11 cellular contexts compared by ENCODE assay signal in genomic region chrX:153828723-153829548, GRCh38. TPM values are rescaled to one million over a fixed set of nuclear protein-coding genes. Genes with fewer than 3 reads are reported as not detected.
DNase-seq lines count a peak whose midpoint lies in the region; ATAC-seq and TF ChIP-seq lines count a peak whose summit lies in the region.
"Had no signal": no experiment of that assay in that cellular context is flagged by ENCODE, and none has a peak within 500 bp of the region (broad histone marks: within the 10 kb centered on the region; RNA-seq: fewer than 3 reads in every experiment).

No MANE protein-coding gene starts in this region.

- no peak overlapping the region for H2BK120ac ChIP-seq in IMR-90 (ENCODE audit: low read depth, low read length)

- no peak for TF ChIP-seq EP300 in gastroesophageal sphincter (IDR thresholded peaks at IDR 0.05)

- H3K18ac ChIP-seq in IMR-90 (ENCODE audit: low read depth, low read length), result no peak overlapping the region

- no peak overlapping the region for H3K27ac ChIP-seq in CD8-positive, alpha-beta T cell (ENCODE audit: low read depth, low read length)
- no peak overlapping the region for H3K27ac ChIP-seq in IMR-90 (ENCODE audit: insufficient read depth, low read length)
- H3K27ac ChIP-seq in gastroesophageal sphincter, result peak overlapping the region; percentile 37 to 82 (median 68)
- H3K27ac ChIP-seq: epithelial cell of prostate had no signal

- H2BK15ac ChIP-seq in IMR-90 (ENCODE audit: low read depth, low read length), result no peak overlapping the region

- peak overlapping the region; percentile 55 for H3K27ac Mint-ChIP-seq in CD8-positive, alpha-beta T cell
- H3K27ac Mint-ChIP-seq in progenitor cell of endocrine pancreas, result no peak overlapping the region
- H3K27ac Mint-ChIP-seq: activated CD4-positive, alpha-beta T cell treated with anti-CD3 and anti-CD28 coated beads, Interleukin-2, amount 10 ng/mL, durations not matched to agents 24 days and 14 days had no signal

- peaks cover 19% of the 10 kb centered on the region for H3K4me1 Mint-ChIP-seq in CD8-positive, alpha-beta T cell (ENCODE audit: low read depth)
- no peaks in the 10 kb centered on the region for H3K4me1 Mint-ChIP-seq in progenitor cell of endocrine pancreas (ENCODE audit: low read depth)

- H3K9me3 Mint-ChIP-seq in CD8-positive, alpha-beta T cell, result no peaks in the 10 kb centered on the region
- peaks cover 3% of the 10 kb centered on the region for H3K9me3 Mint-ChIP-seq in progenitor cell of endocrine pancreas (ENCODE audit: low read depth)
- H3K9me3 Mint-ChIP-seq: activated CD4-positive, alpha-beta T cell treated with anti-CD3 and anti-CD28 coated beads, Interleukin-2, amount 10 ng/mL, durations not matched to agents 24 days and 14 days had no signal

- TF ChIP-seq CTCF in CD8-positive, alpha-beta T cell (IDR thresholded peaks at IDR 0.05), result no peak
- TF ChIP-seq CTCF in IMR-90 (conservative IDR thresholded peaks at IDR 0.05; ENCODE audit: low read depth, low read length), result no peak
- TF ChIP-seq CTCF in gastroesophageal sphincter (IDR thresholded peaks at IDR 0.05), result no peak
- TF ChIP-seq CTCF in progenitor cell of endocrine pancreas (IDR thresholded peaks at IDR 0.05; ENCODE audit: unreplicated experiment), result no peak

- H3K9ac ChIP-seq in IMR-90 (ENCODE audit: low read depth, low read length), result no peak overlapping the region

- H2BK20ac ChIP-seq in IMR-90 (ENCODE audit: low read depth, low read length), result no peak overlapping the region

- TF ChIP-seq POLR2A in IMR-90 (IDR thresholded peaks at IDR 0.05; ENCODE audit: low read depth, low read length), result no peak
- no peak for TF ChIP-seq POLR2A in gastroesophageal sphincter (IDR thresholded peaks at IDR 0.05)

- peak overlapping the region; percentile 71 for H3K4me3 Mint-ChIP-seq in CD8-positive, alpha-beta T cell
- H3K4me3 Mint-ChIP-seq in progenitor cell of endocrine pancreas (ENCODE audit: low read depth), result peak overlapping the region; percentile 31

- no peak overlapping the region for H3K4ac ChIP-seq in IMR-90 (ENCODE audit: low read depth, low read length)

- H3K56ac ChIP-seq in IMR-90 (ENCODE audit: extremely low read depth, insufficient read depth, low read length), result no peak overlapping the region

- H2AK9ac ChIP-seq in IMR-90 (replicated peaks; ENCODE audit: low read depth, low read length, poor library complexity), result no peak overlapping the region

- no peak overlapping the region for H3K4me3 ChIP-seq in CD8-positive, alpha-beta T cell (ENCODE audit: low read depth, low read length)
- H3K4me3 ChIP-seq in IMR-90 (ENCODE audit: insufficient read depth, low read depth, low read length) (no peak overlapping the region), gastroesophageal sphincter (peak overlapping the region; percentile 52 to 60)

- H2AFZ ChIP-seq in IMR-90 (replicated peaks; ENCODE audit: low read length, poor library complexity), result peak overlapping the region; percentile 21

- POLR2A ChIA-PET in CD8-positive, alpha-beta T cell (lab: Charles Lee), result no interaction called here
- POLR2A ChIA-PET in IMR-90 (lab: Charles Lee; ENCODE audit: unreplicated experiment), result no interaction called here

- no peaks in the 10 kb centered on the region for H3K79me1 ChIP-seq in IMR-90 (ENCODE audit: low read depth in 1 of 2, low read length in 2 of 2)

- no peak for DNase-seq in CD8-positive, alpha-beta T cell
- DNase-seq in IMR-90 (no peak), progenitor cell of endocrine pancreas (ENCODE audit: low spot score, unreplicated experiment) (no peak), DMS153 treated with DMSO at 0.1 percent for 48 hours (lab: John Stamatoyannopoulos, UW; ENCODE audit: unreplicated experiment) (no peak), NCI-H2107 treated with DMSO at 0.1 percent for 48 hours (lab: John Stamatoyannopoulos, UW; ENCODE audit: unreplicated experiment) (no peak)
- DNase-seq: activated CD4-positive, alpha-beta T cell treated with anti-CD3 and anti-CD28 coated beads, Interleukin-2, amount 10 ng/mL, durations not matched to agents 24 days and 14 days; small intestine had no signal

- H3K36me3 ChIP-seq in CD8-positive, alpha-beta T cell (ENCODE audit: insufficient read depth, low read length), result no peaks in the 10 kb centered on the region
- H3K36me3 ChIP-seq in IMR-90 (ENCODE audit: control insufficient read depth, insufficient read depth, low read length), result no peaks in the 10 kb centered on the region
- H3K36me3 ChIP-seq in gastroesophageal sphincter, result no peaks in the 10 kb centered on the region

- H4K8ac ChIP-seq in IMR-90 (ENCODE audit: low read depth in 2 of 2, low read length in 2 of 2), result no peak overlapping the region

- no peak overlapping the region for H2AK5ac ChIP-seq in IMR-90 (ENCODE audit: low read depth, low read length)

- dilution Hi-C loops in IMR-90 (cut with HindIII; ENCODE audit: low sequenced_read_pairs, unreplicated experiment), result no loop called here

- H3K27me3 ChIP-seq in CD8-positive, alpha-beta T cell (ENCODE audit: insufficient read depth, low read length), result no peaks in the 10 kb centered on the region
- H3K27me3 ChIP-seq in IMR-90 (ENCODE audit: control insufficient read depth, insufficient read depth, low read length), result peaks cover 54% of the 10 kb centered on the region
- no peaks in the 10 kb centered on the region for H3K27me3 ChIP-seq in gastroesophageal sphincter

- CTCF ChIA-PET in CD8-positive, alpha-beta T cell (lab: Charles Lee), result no interaction called here
- CTCF ChIA-PET in IMR-90 (lab: Yijun Ruan, JAX), result no interaction called here

- no TSS peak for BruUV-seq in IMR-90 (replicated peaks; lab: Mats Ljungman, UMichigan)

- H3K36me3 Mint-ChIP-seq in CD8-positive, alpha-beta T cell, result no peaks in the 10 kb centered on the region
- H3K36me3 Mint-ChIP-seq in progenitor cell of endocrine pancreas (ENCODE audit: insufficient read depth), result no peaks in the 10 kb centered on the region

- peaks cover 2% of the 10 kb centered on the region for H3K27me3 Mint-ChIP-seq in CD8-positive, alpha-beta T cell (ENCODE audit: low read depth)
- H3K27me3 Mint-ChIP-seq in progenitor cell of endocrine pancreas, result peaks cover 57% of the 10 kb centered on the region

- no peak overlapping the region for H3K23ac ChIP-seq in IMR-90 (ENCODE audit: low read depth, low read length)

- no peak overlapping the region for H4K5ac ChIP-seq in IMR-90 (ENCODE audit: low read depth, low read length)

- in situ Hi-C loops in IMR-90 (cut with MboI; ENCODE audit: low sequenced_read_pairs), result no loop called here

- H4K20me1 ChIP-seq in IMR-90 (ENCODE audit: insufficient read depth, low read length), result no peaks in the 10 kb centered on the region; the same call in 1 of the 2 replicates

- 28% methylated on average over 7 of the region's 50 CpGs; no CpG with 5 or more reads in 1 of the 2 experiments for WGBS in IMR-90 (ENCODE audit: extremely low coverage in 2 of 2, insufficient read length in 1 of 2), 2 experiments
- no CpG with 5 or more reads among the region's 50 CpGs for WGBS in gastroesophageal sphincter (ENCODE audit: low coverage in 1 of 2), 2 donors

- no peak overlapping the region for H2BK5ac ChIP-seq in IMR-90 (ENCODE audit: low read depth, low read length, poor library complexity, severe bottlenecking)

- intact Hi-C loops in CD8-positive, alpha-beta T cell (cut with DNase I, micrococcal nuclease), result no loop called here
- intact Hi-C loops in IMR-90 (cut with micrococcal nuclease), result loop anchor here (2.0 kb wide), 1 partner anchor 72 kb away; no protein-coding TSS in a partner anchor

- H4K91ac ChIP-seq in IMR-90 (ENCODE audit: insufficient read depth, low read depth, low read length), result no peak overlapping the region

- no peak for TF ChIP-seq RAD21 in IMR-90 (IDR thresholded peaks at IDR 0.05; ENCODE audit: low read length)

- no peak for ATAC-seq in CD8-positive, alpha-beta T cell
- ATAC-seq in IMR-90 (ENCODE audit: low read depth), result peak; percentile 35
- ATAC-seq in gastroesophageal sphincter, result peak; percentile 39
- no peak for ATAC-seq in GM19328 (IDR thresholded peaks at IDR 0.05; ENCODE audit: unreplicated experiment)
- no peak for ATAC-seq in HG03460 (IDR thresholded peaks at IDR 0.05; ENCODE audit: unreplicated experiment)

- no peaks in the 10 kb centered on the region for H3K9me3 ChIP-seq in CD8-positive, alpha-beta T cell (ENCODE audit: low read length)
- peaks cover 16% of the 10 kb centered on the region; the same call in 1 of the 2 replicates for H3K9me3 ChIP-seq in IMR-90 (ENCODE audit: control insufficient read depth, insufficient read depth, low read length)
- H3K9me3 ChIP-seq in gastroesophageal sphincter, result no peaks in the 10 kb centered on the region

- H3K4me2 ChIP-seq in IMR-90 (ENCODE audit: low read depth, low read length), result no peak overlapping the region

- no peak overlapping the region for H3K14ac ChIP-seq in IMR-90 (replicated peaks; ENCODE audit: low read depth, low read length)

- H3K9me1 ChIP-seq in IMR-90 (ENCODE audit: insufficient read depth, low read length), result no peaks in the 10 kb centered on the region

- H3K4me1 ChIP-seq in CD8-positive, alpha-beta T cell (ENCODE audit: insufficient read depth, low read length), result no peaks in the 10 kb centered on the region
- no peaks in the 10 kb centered on the region for H3K4me1 ChIP-seq in IMR-90 (ENCODE audit: control insufficient read depth, insufficient read depth, low read length)
- H3K4me1 ChIP-seq in gastroesophageal sphincter, result peaks cover 0 to 21% (median 0%) of the 10 kb centered on the region in 3 donors

RNA-seq across cellular contexts. Expression of gene PDZD4, which starts 1.4 kb away (rescaled TPM):
- 10 to 100 TPM; 10.9 to 11.9 TPM for total RNA-seq in CD8-positive, alpha-beta T cell
- total RNA-seq in IMR-90 (2012; rRNA removed) (under 0.01 and 0.28 TPM in 2 replicates), gastroesophageal sphincter (10 to 100 TPM; 10.6 to 48.5 (median 26.4) TPM), progenitor cell of endocrine pancreas (4.5 and 4.8 TPM in 2 replicates)
- polyA plus RNA-seq in IMR-90 (2012; rRNA removed), result 0.34 and 0.38 TPM in 2 replicates
- polyA plus RNA-seq in IMR-90 (2012; cell fraction: cytosol; rRNA removed), result 0.21 and 0.30 TPM in 2 replicates
- 1.8 and 2.2 TPM in 2 replicates for polyA plus RNA-seq in IMR-90 (2012; cell fraction: nucleus; rRNA removed; ENCODE audit: low replicate concordance)

RNA-seq across cellular contexts. Expression of gene SSR4, which starts 34.5 kb away (rescaled TPM):
- 100 to 1,000 TPM; 175 TPM for total RNA-seq in CD8-positive, alpha-beta T cell
- total RNA-seq in IMR-90 (2012; rRNA removed) (118 and 141 TPM in 2 replicates), gastroesophageal sphincter (100 to 1,000 TPM in 2 of 4 donors, 10 to 100 TPM in 2; 75.8 to 126 (median 110) TPM), progenitor cell of endocrine pancreas (243 and 248 TPM in 2 replicates)
- polyA plus RNA-seq in IMR-90 (2012; rRNA removed), result 480 and 481 TPM in 2 replicates
- polyA plus RNA-seq in IMR-90 (2012; cell fraction: cytosol; rRNA removed), result 329 and 598 TPM in 2 replicates
- polyA plus RNA-seq in IMR-90 (2012; cell fraction: nucleus; rRNA removed; ENCODE audit: low replicate concordance), result 171 and 243 TPM in 2 replicates

RNA-seq across cellular contexts. Expression of gene IDH3G, which starts 34.8 kb away (rescaled TPM):
- total RNA-seq in CD8-positive, alpha-beta T cell, result 10 to 100 TPM; 55.8 to 56.5 TPM
- 75.8 and 79.4 TPM in 2 replicates for total RNA-seq in IMR-90 (2012; rRNA removed)
- polyA plus RNA-seq in IMR-90 (2012; rRNA removed), result 85.7 and 95.0 TPM in 2 replicates
- polyA plus RNA-seq in IMR-90 (2012; cell fraction: cytosol; rRNA removed), result 67.0 and 200 TPM in 2 replicates
- polyA plus RNA-seq in IMR-90 (2012; cell fraction: nucleus; rRNA removed; ENCODE audit: low replicate concordance), result 164 and 364 TPM in 2 replicates
- total RNA-seq in gastroesophageal sphincter, result 100 to 1,000 TPM in 1 of 4 donors, 10 to 100 TPM in 3; 55.5 to 104 (median 59.7) TPM
- total RNA-seq in progenitor cell of endocrine pancreas, result 41.5 and 49.5 TPM in 2 replicates

RNA-seq across cellular contexts. Expression of gene SRPK3, which starts 48.1 kb away (rescaled TPM):
- not detected for total RNA-seq in CD8-positive, alpha-beta T cell
- total RNA-seq in IMR-90 (2012; rRNA removed) (0.36 and 0.56 TPM in 2 replicates), gastroesophageal sphincter (1 to 10 TPM in 3 of 4 donors, not detected in 1; 3.0 to 4.7 (median 4.4) TPM), progenitor cell of endocrine pancreas (not detected in 2 replicates)
- 0.34 and 0.70 TPM in 2 replicates for polyA plus RNA-seq in IMR-90 (2012; rRNA removed)
- polyA plus RNA-seq in IMR-90 (2012; cell fraction: cytosol; rRNA removed), result 0.32 and 1.1 TPM in 2 replicates
- polyA plus RNA-seq in IMR-90 (2012; cell fraction: nucleus; rRNA removed; ENCODE audit: low replicate concordance), result 2.9 and 5.6 TPM in 2 replicates
- total RNA-seq: activated CD4-positive, alpha-beta T cell treated with anti-CD3 and anti-CD28 coated beads, Interleukin-2, amount 10 ng/mL, durations not matched to agents 24 days and 14 days had no signal

RNA-seq across cellular contexts. Expression of gene L1CAM, which starts 57.0 kb away (rescaled TPM):
- total RNA-seq in CD8-positive, alpha-beta T cell, result under 1 TPM in 1 of 2 experiments, not detected in 1; 0.05 TPM
- 0.36 and 0.56 TPM in 2 replicates for total RNA-seq in IMR-90 (2012; rRNA removed)
- polyA plus RNA-seq in IMR-90 (2012; rRNA removed), result 1.9 and 2.2 TPM in 2 replicates
- 0.80 and 1.8 TPM in 2 replicates for polyA plus RNA-seq in IMR-90 (2012; cell fraction: cytosol; rRNA removed)
- 1.3 and 2.2 TPM in 2 replicates for polyA plus RNA-seq in IMR-90 (2012; cell fraction: nucleus; rRNA removed; ENCODE audit: low replicate concordance)
- 10 to 100 TPM; 16.2 to 53.3 (median 26.7) TPM for total RNA-seq in gastroesophageal sphincter
- total RNA-seq in progenitor cell of endocrine pancreas, result 1.4 and 2.4 TPM in 2 replicates

Comparison
In these comparisons a context has a peak if more than half of its experiments do, and no peak if none do; other contexts are left out.
1. ATAC-seq: peak in IMR-90 (single experiment) and gastroesophageal sphincter (single experiment); none in CD8-positive, alpha-beta T cell (single experiment), GM19328 (single experiment) and HG03460 (single experiment).
2. H3K27ac ChIP-seq: peak in gastroesophageal sphincter (4 of 4); none in CD8-positive, alpha-beta T cell (single experiment) and IMR-90 (single experiment).
3. H3K4me3 ChIP-seq: peak in gastroesophageal sphincter (2 of 2); none in CD8-positive, alpha-beta T cell (single experiment) and IMR-90 (single experiment).